8 cellular contexts compared by ENCODE assay signal in the genomic region with DNA sequence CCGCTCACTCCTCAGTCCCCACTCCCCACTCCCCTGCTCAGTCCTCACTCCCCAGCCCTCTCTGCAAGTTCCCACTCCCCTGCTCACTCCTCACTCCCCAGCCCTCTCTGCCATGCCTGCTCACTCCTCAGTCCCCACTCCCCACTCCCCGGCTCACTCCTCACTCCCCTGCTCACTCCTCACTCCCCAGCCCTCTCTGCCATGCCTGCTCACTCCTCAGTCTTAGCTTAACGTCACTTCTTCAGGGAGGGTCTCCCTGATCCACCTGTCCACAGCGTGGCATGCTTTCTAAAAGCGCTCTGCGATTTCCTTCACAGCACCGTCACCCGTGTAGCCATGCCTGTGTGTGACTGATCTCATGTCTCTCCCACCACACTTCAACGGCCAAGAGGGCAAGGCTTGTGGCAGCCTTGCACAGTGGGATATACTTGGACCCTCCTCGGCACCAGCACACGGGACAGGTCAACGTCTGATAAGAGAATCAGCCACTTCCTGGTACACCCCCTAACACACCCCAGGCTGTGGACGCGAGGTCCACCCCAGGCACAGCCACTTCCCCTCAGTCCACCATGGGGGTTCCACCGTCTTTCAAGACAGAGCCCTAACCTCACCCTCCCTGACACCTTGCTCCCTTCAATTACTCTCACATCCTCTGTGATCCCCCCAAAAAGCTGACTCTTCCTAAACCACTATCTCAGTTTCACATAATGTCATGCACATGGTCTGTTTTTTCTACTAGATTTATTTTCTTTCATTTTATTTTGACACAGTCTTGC. TPM values are rescaled to one million over a fixed set of nuclear protein-coding genes. Genes with fewer than 3 reads are reported as not detected.
DNase-seq lines count a peak whose midpoint lies in the region; ATAC-seq and TF ChIP-seq lines count a peak whose summit lies in the region.

No MANE protein-coding gene starts in this region.

- peak overlapping the region; percentile 38 for H3K27ac Mint-ChIP-seq in activated naive CD8-positive, alpha-beta T cell treated with anti-CD3 and anti-CD28 coated beads for 36 hours

- CTCF ChIA-PET in GM10248 (lab: Yijun Ruan, JAX): interaction anchor here (1.3 kb wide), 1 partner anchor 48 kb away, joined by 6 read pairs; no protein-coding TSS in a partner anchor

- peaks cover 20% of the 10 kb centered on the region for H3K4me1 Mint-ChIP-seq in activated naive CD8-positive, alpha-beta T cell treated with anti-CD3 and anti-CD28 coated beads for 36 hours

- H3K9me3 Mint-ChIP-seq in activated naive CD8-positive, alpha-beta T cell treated with anti-CD3 and anti-CD28 coated beads for 36 hours: no peaks in the 10 kb centered on the region

- ATAC-seq in GM19324 (IDR thresholded peaks at IDR 0.05; ENCODE audit: low FRiP score, unreplicated experiment): peak; percentile 52
- peak; percentile 50 for ATAC-seq in HG03064 (IDR thresholded peaks at IDR 0.05; ENCODE audit: low read depth, unreplicated experiment)
- ATAC-seq in GM21526 (IDR thresholded peaks at IDR 0.05; ENCODE audit: low FRiP score, unreplicated experiment): no peak

- H3K36me3 Mint-ChIP-seq in activated naive CD8-positive, alpha-beta T cell treated with anti-CD3 and anti-CD28 coated beads for 36 hours: peaks cover 3% of the 10 kb centered on the region

- DNase-seq in GM10248 (ENCODE audit: extremely low spot score) (peak; percentile 71), globus pallidus (ENCODE audit: low spot score) (no peak), NCI-H446 treated with DMSO at 0.1 percent for 48 hours (lab: John Stamatoyannopoulos, UW) (no peak), SW 1271 (lab: John Stamatoyannopoulos, UW) (no peak)
- peak; percentile 15 for DNase-seq in activated naive CD8-positive, alpha-beta T cell treated with anti-CD3 and anti-CD28 coated beads for 36 hours

- no peak overlapping the region for H3K4me3 Mint-ChIP-seq in activated naive CD8-positive, alpha-beta T cell treated with anti-CD3 and anti-CD28 coated beads for 36 hours

- no peak for TF ChIP-seq CTCF in GM10248 (IDR thresholded peaks at IDR 0.05; ENCODE audit: control extremely low read depth, extremely low read depth, low read depth, missing control alignments)

- H3K27me3 Mint-ChIP-seq in activated naive CD8-positive, alpha-beta T cell treated with anti-CD3 and anti-CD28 coated beads for 36 hours: no peaks in the 10 kb centered on the region

- POLR2A ChIA-PET in GM10248 (lab: Yijun Ruan, JAX): interaction anchor here (0.6 kb wide), 1 partner anchor 18 kb away, joined by 7 read pairs; no protein-coding TSS in a partner anchor

RNA-seq across cellular contexts. Expression of a gene that starts 14.0 kb away (rescaled TPM):
- total RNA-seq in activated naive CD8-positive, alpha-beta T cell treated with anti-CD3 and anti-CD28 coated beads for 36 hours: 10 to 100 TPM in 1 of 2 experiments, 1 to 10 TPM in 1; 9.3 to 10.1 TPM

Comparison
In these comparisons a context has a peak if more than half of its experiments do, and no peak if none do; other contexts are left out.
1. DNase-seq: peak in GM10248 (single experiment) and activated naive CD8-positive, alpha-beta T cell treated with anti-CD3 and anti-CD28 coated beads for 36 hours (single experiment); none in globus pallidus (single experiment), NCI-H446 treated with DMSO at 0.1 percent for 48 hours (single experiment) and SW 1271 (0 of 2).